ENCODE assay signal across 25 cellular contexts in the genomic region with DNA sequence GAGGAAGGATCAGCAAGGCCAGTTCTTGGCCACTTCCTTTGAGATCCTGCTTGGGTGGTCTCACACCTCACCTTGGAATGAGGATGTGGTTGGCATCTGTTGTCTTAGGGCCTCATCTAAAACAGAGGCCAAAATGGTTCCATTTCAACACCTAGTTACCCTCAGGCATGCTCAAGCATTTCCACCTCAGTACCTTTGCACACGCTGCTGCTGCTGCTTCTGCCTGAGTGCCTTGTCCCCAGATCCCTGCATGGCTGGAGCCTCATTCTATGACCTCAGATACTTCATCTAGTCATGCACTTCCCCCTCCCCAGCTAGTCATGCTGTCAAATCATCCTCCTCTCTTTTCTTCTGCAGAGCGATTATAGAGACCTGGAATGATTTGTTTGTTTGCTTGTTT.
DNase-seq lines count a peak whose midpoint lies in the region; ATAC-seq, FAIRE-seq and TF ChIP-seq lines count a peak whose summit lies in the region.
"Had no signal": no experiment of that assay in that cellular context is flagged by ENCODE, and none has a peak within 500 bp of the region (broad histone marks: within the 10 kb centered on the region; RNA-seq: fewer than 3 reads in every experiment).

No MANE protein-coding gene starts in this region.

- H3K36me3 ChIP-seq in HEK293 (ENCODE audit: control insufficient read depth in 2 of 2, insufficient read depth in 1 of 2, low read length in 2 of 2) (no peaks in the 10 kb centered on the region), kidney (ENCODE audit: control insufficient read depth in 1 of 2, insufficient read depth in 2 of 2, low read length in 2 of 2) (no peaks in the 10 kb centered on the region), breast epithelium (no peaks in the 10 kb centered on the region)
- H3K36me3 ChIP-seq: BE2C; BLaER1 treated with 17β-estradiol and CSF1 and Interleukin-3, amounts not matched to agents 10 nM and 100 nM had no signal

- peak; percentile 5 for DNase-seq in kidney
- DNase-seq in nephron progenitor cell: no peak
- no peak for DNase-seq in NCI-H2227 (lab: John Stamatoyannopoulos, UW; ENCODE audit: unreplicated experiment)
- no peak for DNase-seq in NCI-H446 treated with DMSO at 0.1 percent for 48 hours (lab: John Stamatoyannopoulos, UW)
- no peak for DNase-seq in breast epithelium (ENCODE audit: low spot score in 2 of 2)
- DNase-seq: 8988T; ACHN; AML-193; BE2C; Calu3; CD4-positive, alpha-beta T cell; COR-L47; DMS53; H9; HFFc6 had no signal

- no peaks in the 10 kb centered on the region for H3K9me3 Mint-ChIP-seq in nephron progenitor cell
- H3K9me3 Mint-ChIP-seq: CD4-positive, alpha-beta T cell; GM23338; H9; HFFc6 had no signal

- intact Hi-C loops in kidney (cut with DNase I): no loop called here
- intact Hi-C loops in breast epithelium (cut with DNase I; ENCODE audit: low total_unique reads): no loop called here

- peaks cover 42% of the 10 kb centered on the region for H3K4me1 Mint-ChIP-seq in nephron progenitor cell
- H3K4me1 Mint-ChIP-seq: CD14-positive monocyte, GM23338 had no signal

- no peak overlapping the region for H3K4me3 Mint-ChIP-seq in nephron progenitor cell
- H3K4me3 Mint-ChIP-seq: CD14-positive monocyte; CD4-positive, alpha-beta T cell; GM23338; H9; HFFc6 had no signal

- POLR2A ChIA-PET in HEK293 (lab: Yijun Ruan, JAX): no interaction called here

- CTCF ChIA-PET in HEK293 (lab: Yijun Ruan, JAX): no interaction called here

- TF ChIP-seq CTCF in HEK293 (tag by site-specific recombination; IDR thresholded peaks at IDR 0.05): no peak
- TF ChIP-seq CTCF in kidney (IDR thresholded peaks at IDR 0.05; ENCODE audit: borderline replicate concordance, extremely low read depth, insufficient read depth): no peak
- TF ChIP-seq CTCF in nephron progenitor cell (IDR thresholded peaks at IDR 0.05): no peak
- no peak for TF ChIP-seq CTCF in breast epithelium (IDR thresholded peaks at IDR 0.05)

- no peak overlapping the region for H3K27ac ChIP-seq in HEK293 (ENCODE audit: extremely low read depth, low read depth, low read length)
- no peak overlapping the region for H3K27ac ChIP-seq in kidney (ENCODE audit: low read depth in 2 of 2, low read length in 2 of 2)
- H3K27ac ChIP-seq in breast epithelium: no peak overlapping the region
- H3K27ac ChIP-seq: A549; BLaER1 treated with 17β-estradiol and CSF1 and Interleukin-3, amounts not matched to agents 10 nM and 100 nM had no signal

- H3K27me3 Mint-ChIP-seq in nephron progenitor cell (ENCODE audit: low read depth, poor library complexity): peaks cover 51% of the 10 kb centered on the region

- H3K27me3 ChIP-seq in breast epithelium: peaks cover 0 to 28% of the 10 kb centered on the region in 2 donors
- H3K27me3 ChIP-seq: BE2C; BLaER1 treated with 17β-estradiol and CSF1 and Interleukin-3, amounts not matched to agents 10 nM and 100 nM had no signal

- H3K36me3 Mint-ChIP-seq in nephron progenitor cell (ENCODE audit: low read depth): no peaks in the 10 kb centered on the region
- H3K36me3 Mint-ChIP-seq: CD14-positive monocyte had no signal

- ATAC-seq in GM19324 (IDR thresholded peaks at IDR 0.05; ENCODE audit: low FRiP score, unreplicated experiment): no peak
- ATAC-seq: A549, GM12878, GM23338, HCT116 had no signal

- TF ChIP-seq POLR2A in breast epithelium (IDR thresholded peaks at IDR 0.05): no peak

- H3K4me3 ChIP-seq in HEK293 (ENCODE audit: low read depth, low read length) (no peak overlapping the region), kidney (ENCODE audit: low read length in 2 of 2) (no peak overlapping the region), breast epithelium (no peak overlapping the region)
- H3K4me3 ChIP-seq: A549; BLaER1 treated with 17β-estradiol and CSF1 and Interleukin-3, amounts not matched to agents 10 nM and 100 nM; GM12878; GM23338 had no signal

- no peak for FAIRE-seq in kidney (lab: Jason Lieb, UNC)
- FAIRE-seq: A549, G401.6, GM12878, GM19239 had no signal

- H3K4me1 ChIP-seq in HEK293 (ENCODE audit: control insufficient read depth, insufficient read depth, low read length) (no peaks in the 10 kb centered on the region), kidney (ENCODE audit: control insufficient read depth in 1 of 2, insufficient read depth in 1 of 2, low read depth in 1 of 2, low read length in 2 of 2) (no peaks in the 10 kb centered on the region), breast epithelium (no peaks in the 10 kb centered on the region)
- H3K4me1 ChIP-seq: A549, BE2C had no signal

- H3K9ac ChIP-seq in kidney (ENCODE audit: low read length in 2 of 2): no peak overlapping the region
- H3K9ac ChIP-seq: BLaER1 treated with 17β-estradiol and CSF1 and Interleukin-3, amounts not matched to agents 10 nM and 100 nM had no signal

- peak overlapping the region; percentile 78 for H3K27ac Mint-ChIP-seq in nephron progenitor cell
- H3K27ac Mint-ChIP-seq: CD14-positive monocyte; CD4-positive, alpha-beta T cell; GM23338; HFFc6 had no signal

- no peaks in the 10 kb centered on the region for H3K9me3 ChIP-seq in HEK293 (ENCODE audit: control insufficient read depth, insufficient read depth, low read depth, low read length)
- no peaks in the 10 kb centered on the region for H3K9me3 ChIP-seq in kidney (ENCODE audit: control insufficient read depth in 1 of 2, low read length in 2 of 2)
- H3K9me3 ChIP-seq in breast epithelium: no peaks in the 10 kb centered on the region
- H3K9me3 ChIP-seq: A549; BE2C; BLaER1 treated with 17β-estradiol and CSF1 and Interleukin-3, amounts not matched to agents 10 nM and 100 nM had no signal

TF ChIP-seq in HEK293, 187 proteins besides CTCF, POLR2A, EP300 and RAD21:
- peak; percentile 86 for TF ChIP-seq ZNF623 (tag by site-specific recombination; IDR thresholded peaks at IDR 0.05)
- TF ChIP-seq, protein P1, sequence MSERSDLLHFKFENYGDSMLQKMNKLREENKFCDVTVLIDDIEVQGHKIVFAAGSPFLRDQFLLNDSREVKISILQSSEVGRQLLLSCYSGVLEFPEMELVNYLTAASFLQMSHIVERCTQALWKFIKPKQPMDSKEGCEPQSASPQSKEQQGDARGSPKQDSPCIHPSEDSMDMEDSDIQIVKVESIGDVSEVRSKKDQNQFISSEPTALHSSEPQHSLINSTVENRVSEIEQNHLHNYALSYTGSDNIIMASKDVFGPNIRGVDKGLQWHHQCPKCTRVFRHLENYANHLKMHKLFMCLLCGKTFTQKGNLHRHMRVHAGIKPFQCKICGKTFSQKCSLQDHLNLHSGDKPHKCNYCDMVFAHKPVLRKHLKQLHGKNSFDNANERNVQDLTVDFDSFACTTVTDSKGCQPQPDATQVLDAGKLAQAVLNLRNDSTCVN (tag by site-specific recombination; optimal IDR thresholded peaks at IDR 0.05): no peak
